Comparison of ENCODE assay signal across 1 cellular context in genomic region chr10:968546-969199, GRCh38.
TF ChIP-seq lines count a peak whose summit lies in the region.

No MANE protein-coding gene starts in this region.

TF ChIP-seq in WTC11, 78 proteins besides CTCF, POLR2A, EP300 and RAD21 (continued from another document):
- TF ChIP-seq ZNF512 (CRISPR knock-in tag; IDR thresholded peaks at IDR 0.05; ENCODE audit: borderline replicate concordance), result no peak
- TF ChIP-seq SP1 (CRISPR knock-in tag; conservative IDR thresholded peaks at IDR 0.05), result no peak
